Comparison of ENCODE assay signal across 2 cellular contexts in the genomic region with DNA sequence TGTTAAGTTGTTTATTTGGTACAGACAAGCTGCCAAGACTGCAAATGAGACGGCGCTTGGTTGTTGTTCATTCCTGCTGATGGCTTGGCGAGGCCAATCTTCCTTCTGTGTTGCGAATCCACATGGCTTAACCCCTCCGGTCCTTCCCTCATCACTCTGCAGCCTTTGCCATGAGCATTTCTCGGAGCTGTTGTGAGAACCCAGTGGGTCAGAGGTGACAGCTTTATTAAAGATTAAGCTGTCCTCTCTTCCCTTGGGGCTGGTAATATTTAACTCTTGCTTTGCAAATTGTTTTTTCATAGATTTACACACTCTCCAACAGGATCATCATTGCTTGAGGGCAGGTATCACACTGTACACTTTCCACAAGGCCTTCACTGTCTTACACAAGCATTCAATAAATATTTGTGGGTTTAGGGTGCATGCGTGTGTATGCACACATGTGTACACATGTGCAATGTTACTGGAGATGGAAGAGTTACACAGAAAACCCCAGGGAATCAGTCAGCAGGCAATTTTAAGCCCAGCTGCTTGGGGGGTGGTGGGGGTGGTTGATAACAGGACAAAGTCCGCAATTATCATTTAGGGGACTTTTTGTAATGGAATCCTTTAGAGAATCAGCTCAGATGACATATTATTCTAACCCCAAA.
TF ChIP-seq lines count a peak whose summit lies in the region.

No MANE protein-coding gene starts in this region.

TF ChIP-seq in GM23338, 12 proteins besides CTCF, POLR2A, EP300 and RAD21 (continued from another document):
- TF ChIP-seq, protein P1, sequence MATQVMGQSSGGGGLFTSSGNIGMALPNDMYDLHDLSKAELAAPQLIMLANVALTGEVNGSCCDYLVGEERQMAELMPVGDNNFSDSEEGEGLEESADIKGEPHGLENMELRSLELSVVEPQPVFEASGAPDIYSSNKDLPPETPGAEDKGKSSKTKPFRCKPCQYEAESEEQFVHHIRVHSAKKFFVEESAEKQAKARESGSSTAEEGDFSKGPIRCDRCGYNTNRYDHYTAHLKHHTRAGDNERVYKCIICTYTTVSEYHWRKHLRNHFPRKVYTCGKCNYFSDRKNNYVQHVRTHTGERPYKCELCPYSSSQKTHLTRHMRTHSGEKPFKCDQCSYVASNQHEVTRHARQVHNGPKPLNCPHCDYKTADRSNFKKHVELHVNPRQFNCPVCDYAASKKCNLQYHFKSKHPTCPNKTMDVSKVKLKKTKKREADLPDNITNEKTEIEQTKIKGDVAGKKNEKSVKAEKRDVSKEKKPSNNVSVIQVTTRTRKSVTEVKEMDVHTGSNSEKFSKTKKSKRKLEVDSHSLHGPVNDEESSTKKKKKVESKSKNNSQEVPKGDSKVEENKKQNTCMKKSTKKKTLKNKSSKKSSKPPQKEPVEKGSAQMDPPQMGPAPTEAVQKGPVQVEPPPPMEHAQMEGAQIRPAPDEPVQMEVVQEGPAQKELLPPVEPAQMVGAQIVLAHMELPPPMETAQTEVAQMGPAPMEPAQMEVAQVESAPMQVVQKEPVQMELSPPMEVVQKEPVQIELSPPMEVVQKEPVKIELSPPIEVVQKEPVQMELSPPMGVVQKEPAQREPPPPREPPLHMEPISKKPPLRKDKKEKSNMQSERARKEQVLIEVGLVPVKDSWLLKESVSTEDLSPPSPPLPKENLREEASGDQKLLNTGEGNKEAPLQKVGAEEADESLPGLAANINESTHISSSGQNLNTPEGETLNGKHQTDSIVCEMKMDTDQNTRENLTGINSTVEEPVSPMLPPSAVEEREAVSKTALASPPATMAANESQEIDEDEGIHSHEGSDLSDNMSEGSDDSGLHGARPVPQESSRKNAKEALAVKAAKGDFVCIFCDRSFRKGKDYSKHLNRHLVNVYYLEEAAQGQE (IDR thresholded peaks at IDR 0.05; ENCODE audit: unreplicated experiment): no peak
- TF ChIP-seq CREB1 (CRISPR knock-in tag; IDR thresholded peaks at IDR 0.05; ENCODE audit: low read depth): no peak
- TF ChIP-seq, protein P2, sequence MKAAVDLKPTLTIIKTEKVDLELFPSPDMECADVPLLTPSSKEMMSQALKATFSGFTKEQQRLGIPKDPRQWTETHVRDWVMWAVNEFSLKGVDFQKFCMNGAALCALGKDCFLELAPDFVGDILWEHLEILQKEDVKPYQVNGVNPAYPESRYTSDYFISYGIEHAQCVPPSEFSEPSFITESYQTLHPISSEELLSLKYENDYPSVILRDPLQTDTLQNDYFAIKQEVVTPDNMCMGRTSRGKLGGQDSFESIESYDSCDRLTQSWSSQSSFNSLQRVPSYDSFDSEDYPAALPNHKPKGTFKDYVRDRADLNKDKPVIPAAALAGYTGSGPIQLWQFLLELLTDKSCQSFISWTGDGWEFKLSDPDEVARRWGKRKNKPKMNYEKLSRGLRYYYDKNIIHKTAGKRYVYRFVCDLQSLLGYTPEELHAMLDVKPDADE (IDR thresholded peaks at IDR 0.05): no peak
- TF ChIP-seq, protein P3, sequence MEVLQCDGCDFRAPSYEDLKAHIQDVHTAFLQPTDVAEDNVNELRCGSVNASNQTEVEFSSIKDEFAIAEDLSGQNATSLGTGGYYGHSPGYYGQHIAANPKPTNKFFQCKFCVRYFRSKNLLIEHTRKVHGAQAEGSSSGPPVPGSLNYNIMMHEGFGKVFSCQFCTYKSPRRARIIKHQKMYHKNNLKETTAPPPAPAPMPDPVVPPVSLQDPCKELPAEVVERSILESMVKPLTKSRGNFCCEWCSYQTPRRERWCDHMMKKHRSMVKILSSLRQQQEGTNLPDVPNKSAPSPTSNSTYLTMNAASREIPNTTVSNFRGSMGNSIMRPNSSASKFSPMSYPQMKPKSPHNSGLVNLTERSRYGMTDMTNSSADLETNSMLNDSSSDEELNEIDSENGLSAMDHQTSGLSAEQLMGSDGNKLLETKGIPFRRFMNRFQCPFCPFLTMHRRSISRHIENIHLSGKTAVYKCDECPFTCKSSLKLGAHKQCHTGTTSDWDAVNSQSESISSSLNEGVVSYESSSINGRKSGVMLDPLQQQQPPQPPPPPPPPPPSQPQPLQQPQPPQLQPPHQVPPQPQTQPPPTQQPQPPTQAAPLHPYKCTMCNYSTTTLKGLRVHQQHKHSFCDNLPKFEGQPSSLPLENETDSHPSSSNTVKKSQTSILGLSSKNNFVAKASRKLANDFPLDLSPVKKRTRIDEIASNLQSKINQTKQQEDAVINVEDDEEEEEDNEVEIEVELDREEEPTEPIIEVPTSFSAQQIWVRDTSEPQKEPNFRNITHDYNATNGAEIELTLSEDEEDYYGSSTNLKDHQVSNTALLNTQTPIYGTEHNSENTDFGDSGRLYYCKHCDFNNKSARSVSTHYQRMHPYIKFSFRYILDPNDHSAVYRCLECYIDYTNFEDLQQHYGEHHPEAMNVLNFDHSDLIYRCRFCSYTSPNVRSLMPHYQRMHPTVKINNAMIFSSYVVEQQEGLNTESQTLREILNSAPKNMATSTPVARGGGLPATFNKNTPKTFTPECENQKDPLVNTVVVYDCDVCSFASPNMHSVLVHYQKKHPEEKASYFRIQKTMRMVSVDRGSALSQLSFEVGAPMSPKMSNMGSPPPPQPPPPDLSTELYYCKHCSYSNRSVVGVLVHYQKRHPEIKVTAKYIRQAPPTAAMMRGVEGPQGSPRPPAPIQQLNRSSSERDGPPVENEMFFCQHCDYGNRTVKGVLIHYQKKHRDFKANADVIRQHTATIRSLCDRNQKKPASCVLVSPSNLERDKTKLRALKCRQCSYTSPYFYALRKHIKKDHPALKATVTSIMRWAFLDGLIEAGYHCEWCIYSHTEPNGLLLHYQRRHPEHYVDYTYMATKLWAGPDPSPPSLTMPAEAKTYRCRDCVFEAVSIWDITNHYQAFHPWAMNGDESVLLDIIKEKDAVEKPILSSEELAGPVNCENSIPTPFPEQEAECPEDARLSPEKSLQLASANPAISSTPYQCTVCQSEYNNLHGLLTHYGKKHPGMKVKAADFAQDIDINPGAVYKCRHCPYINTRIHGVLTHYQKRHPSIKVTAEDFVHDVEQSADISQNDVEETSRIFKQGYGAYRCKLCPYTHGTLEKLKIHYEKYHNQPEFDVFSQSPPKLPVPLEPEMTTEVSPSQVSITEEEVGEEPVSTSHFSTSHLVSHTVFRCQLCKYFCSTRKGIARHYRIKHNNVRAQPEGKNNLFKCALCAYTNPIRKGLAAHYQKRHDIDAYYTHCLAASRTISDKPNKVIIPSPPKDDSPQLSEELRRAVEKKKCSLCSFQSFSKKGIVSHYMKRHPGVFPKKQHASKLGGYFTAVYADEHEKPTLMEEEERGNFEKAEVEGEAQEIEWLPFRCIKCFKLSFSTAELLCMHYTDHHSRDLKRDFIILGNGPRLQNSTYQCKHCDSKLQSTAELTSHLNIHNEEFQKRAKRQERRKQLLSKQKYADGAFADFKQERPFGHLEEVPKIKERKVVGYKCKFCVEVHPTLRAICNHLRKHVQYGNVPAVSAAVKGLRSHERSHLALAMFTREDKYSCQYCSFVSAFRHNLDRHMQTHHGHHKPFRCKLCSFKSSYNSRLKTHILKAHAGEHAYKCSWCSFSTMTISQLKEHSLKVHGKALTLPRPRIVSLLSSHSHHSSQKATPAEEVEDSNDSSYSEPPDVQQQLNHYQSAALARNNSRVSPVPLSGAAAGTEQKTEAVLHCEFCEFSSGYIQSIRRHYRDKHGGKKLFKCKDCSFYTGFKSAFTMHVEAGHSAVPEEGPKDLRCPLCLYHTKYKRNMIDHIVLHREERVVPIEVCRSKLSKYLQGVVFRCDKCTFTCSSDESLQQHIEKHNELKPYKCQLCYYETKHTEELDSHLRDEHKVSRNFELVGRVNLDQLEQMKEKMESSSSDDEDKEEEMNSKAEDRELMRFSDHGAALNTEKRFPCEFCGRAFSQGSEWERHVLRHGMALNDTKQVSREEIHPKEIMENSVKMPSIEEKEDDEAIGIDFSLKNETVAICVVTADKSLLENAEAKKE (CRISPR knock-in tag; IDR thresholded peaks at IDR 0.05): no peak
- TF ChIP-seq JUNB (IDR thresholded peaks at IDR 0.05; ENCODE audit: unreplicated experiment): no peak
- no peak for TF ChIP-seq ZNF331 (CRISPR knock-in tag; IDR thresholded peaks at IDR 0.05; ENCODE audit: low read depth)

TF ChIP-seq in WTC11, 78 proteins besides CTCF, POLR2A, EP300 and RAD21 (continued from another document):
- TF ChIP-seq, protein P4, sequence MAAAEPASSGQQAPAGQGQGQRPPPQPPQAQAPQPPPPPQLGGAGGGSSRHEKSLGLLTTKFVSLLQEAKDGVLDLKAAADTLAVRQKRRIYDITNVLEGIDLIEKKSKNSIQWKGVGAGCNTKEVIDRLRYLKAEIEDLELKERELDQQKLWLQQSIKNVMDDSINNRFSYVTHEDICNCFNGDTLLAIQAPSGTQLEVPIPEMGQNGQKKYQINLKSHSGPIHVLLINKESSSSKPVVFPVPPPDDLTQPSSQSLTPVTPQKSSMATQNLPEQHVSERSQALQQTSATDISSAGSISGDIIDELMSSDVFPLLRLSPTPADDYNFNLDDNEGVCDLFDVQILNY (CRISPR knock-in tag; IDR thresholded peaks at IDR 0.05): no peak
- TF ChIP-seq NR1H2 (CRISPR knock-in tag; IDR thresholded peaks at IDR 0.05): no peak
- TF ChIP-seq FOXJ3 (CRISPR knock-in tag; IDR thresholded peaks at IDR 0.05; ENCODE audit: borderline replicate concordance): no peak
- TF ChIP-seq, protein P5, sequence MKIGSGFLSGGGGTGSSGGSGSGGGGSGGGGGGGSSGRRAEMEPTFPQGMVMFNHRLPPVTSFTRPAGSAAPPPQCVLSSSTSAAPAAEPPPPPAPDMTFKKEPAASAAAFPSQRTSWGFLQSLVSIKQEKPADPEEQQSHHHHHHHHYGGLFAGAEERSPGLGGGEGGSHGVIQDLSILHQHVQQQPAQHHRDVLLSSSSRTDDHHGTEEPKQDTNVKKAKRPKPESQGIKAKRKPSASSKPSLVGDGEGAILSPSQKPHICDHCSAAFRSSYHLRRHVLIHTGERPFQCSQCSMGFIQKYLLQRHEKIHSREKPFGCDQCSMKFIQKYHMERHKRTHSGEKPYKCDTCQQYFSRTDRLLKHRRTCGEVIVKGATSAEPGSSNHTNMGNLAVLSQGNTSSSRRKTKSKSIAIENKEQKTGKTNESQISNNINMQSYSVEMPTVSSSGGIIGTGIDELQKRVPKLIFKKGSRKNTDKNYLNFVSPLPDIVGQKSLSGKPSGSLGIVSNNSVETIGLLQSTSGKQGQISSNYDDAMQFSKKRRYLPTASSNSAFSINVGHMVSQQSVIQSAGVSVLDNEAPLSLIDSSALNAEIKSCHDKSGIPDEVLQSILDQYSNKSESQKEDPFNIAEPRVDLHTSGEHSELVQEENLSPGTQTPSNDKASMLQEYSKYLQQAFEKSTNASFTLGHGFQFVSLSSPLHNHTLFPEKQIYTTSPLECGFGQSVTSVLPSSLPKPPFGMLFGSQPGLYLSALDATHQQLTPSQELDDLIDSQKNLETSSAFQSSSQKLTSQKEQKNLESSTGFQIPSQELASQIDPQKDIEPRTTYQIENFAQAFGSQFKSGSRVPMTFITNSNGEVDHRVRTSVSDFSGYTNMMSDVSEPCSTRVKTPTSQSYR (CRISPR knock-in tag; IDR thresholded peaks at IDR 0.05): no peak
- TF ChIP-seq, protein P6, sequence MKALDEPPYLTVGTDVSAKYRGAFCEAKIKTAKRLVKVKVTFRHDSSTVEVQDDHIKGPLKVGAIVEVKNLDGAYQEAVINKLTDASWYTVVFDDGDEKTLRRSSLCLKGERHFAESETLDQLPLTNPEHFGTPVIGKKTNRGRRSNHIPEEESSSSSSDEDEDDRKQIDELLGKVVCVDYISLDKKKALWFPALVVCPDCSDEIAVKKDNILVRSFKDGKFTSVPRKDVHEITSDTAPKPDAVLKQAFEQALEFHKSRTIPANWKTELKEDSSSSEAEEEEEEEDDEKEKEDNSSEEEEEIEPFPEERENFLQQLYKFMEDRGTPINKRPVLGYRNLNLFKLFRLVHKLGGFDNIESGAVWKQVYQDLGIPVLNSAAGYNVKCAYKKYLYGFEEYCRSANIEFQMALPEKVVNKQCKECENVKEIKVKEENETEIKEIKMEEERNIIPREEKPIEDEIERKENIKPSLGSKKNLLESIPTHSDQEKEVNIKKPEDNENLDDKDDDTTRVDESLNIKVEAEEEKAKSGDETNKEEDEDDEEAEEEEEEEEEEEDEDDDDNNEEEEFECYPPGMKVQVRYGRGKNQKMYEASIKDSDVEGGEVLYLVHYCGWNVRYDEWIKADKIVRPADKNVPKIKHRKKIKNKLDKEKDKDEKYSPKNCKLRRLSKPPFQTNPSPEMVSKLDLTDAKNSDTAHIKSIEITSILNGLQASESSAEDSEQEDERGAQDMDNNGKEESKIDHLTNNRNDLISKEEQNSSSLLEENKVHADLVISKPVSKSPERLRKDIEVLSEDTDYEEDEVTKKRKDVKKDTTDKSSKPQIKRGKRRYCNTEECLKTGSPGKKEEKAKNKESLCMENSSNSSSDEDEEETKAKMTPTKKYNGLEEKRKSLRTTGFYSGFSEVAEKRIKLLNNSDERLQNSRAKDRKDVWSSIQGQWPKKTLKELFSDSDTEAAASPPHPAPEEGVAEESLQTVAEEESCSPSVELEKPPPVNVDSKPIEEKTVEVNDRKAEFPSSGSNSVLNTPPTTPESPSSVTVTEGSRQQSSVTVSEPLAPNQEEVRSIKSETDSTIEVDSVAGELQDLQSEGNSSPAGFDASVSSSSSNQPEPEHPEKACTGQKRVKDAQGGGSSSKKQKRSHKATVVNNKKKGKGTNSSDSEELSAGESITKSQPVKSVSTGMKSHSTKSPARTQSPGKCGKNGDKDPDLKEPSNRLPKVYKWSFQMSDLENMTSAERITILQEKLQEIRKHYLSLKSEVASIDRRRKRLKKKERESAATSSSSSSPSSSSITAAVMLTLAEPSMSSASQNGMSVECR (CRISPR knock-in tag; IDR thresholded peaks at IDR 0.05; ENCODE audit: borderline replicate concordance): no peak
- TF ChIP-seq, protein P7, sequence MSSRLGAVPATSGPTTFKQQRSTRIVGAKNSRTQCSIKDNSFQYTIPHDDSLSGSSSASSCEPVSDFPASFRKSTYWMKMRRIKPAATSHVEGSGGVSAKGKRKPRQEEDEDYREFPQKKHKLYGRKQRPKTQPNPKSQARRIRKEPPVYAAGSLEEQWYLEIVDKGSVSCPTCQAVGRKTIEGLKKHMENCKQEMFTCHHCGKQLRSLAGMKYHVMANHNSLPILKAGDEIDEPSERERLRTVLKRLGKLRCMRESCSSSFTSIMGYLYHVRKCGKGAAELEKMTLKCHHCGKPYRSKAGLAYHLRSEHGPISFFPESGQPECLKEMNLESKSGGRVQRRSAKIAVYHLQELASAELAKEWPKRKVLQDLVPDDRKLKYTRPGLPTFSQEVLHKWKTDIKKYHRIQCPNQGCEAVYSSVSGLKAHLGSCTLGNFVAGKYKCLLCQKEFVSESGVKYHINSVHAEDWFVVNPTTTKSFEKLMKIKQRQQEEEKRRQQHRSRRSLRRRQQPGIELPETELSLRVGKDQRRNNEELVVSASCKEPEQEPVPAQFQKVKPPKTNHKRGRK (CRISPR knock-in tag; IDR thresholded peaks at IDR 0.05; ENCODE audit: borderline replicate concordance): no peak
- no peak for TF ChIP-seq GTF2I (CRISPR knock-in tag; conservative IDR thresholded peaks at IDR 0.05)
- no peak for TF ChIP-seq CBFB (CRISPR knock-in tag; IDR thresholded peaks at IDR 0.05; ENCODE audit: low read depth)
- TF ChIP-seq ESRRA (CRISPR knock-in tag; IDR thresholded peaks at IDR 0.05; ENCODE audit: borderline replicate concordance): no peak
- no peak for TF ChIP-seq EMX1 (CRISPR knock-in tag; IDR thresholded peaks at IDR 0.05)
